9 cellular contexts compared by ENCODE assay signal in genomic region chr5:171521219-171521633, GRCh38.
DNase-seq lines count a peak whose midpoint lies in the region; ATAC-seq and TF ChIP-seq lines count a peak whose summit lies in the region.
"Had no signal": no experiment of that assay in that cellular context is flagged by ENCODE, and none has a peak within 500 bp of the region (broad histone marks: within the 10 kb centered on the region; RNA-seq: fewer than 3 reads in every experiment).

No MANE protein-coding gene starts in this region.

- 0% methylated on average over 1 of the region's 1 CpG for WGBS in mammary epithelial cell (ENCODE audit: low coverage, missing lambda C conversion rate)

- peak overlapping the region; percentile 54 for H3K4me2 ChIP-seq in mammary epithelial cell (ENCODE audit: insufficient read depth, low read depth, low read length)

- BruUV-seq in mammary epithelial cell (replicated peaks; lab: Mats Ljungman, UMichigan), result no TSS peak

- H3K27me3 Mint-ChIP-seq in CD8-positive, alpha-beta memory T cell, result peaks cover 15 to 27% of the 10 kb centered on the region in 2 donors

- H3K27ac ChIP-seq in mammary epithelial cell (ENCODE audit: insufficient read depth, low read depth, low read length) (peak overlapping the region; percentile 39), temporal lobe (ENCODE audit: low read depth, low read length) (peak overlapping the region; percentile 31)
- H3K27ac ChIP-seq in CD8-positive, alpha-beta memory T cell (ENCODE audit: low read depth, low read length), result no peak overlapping the region

- H2AFZ ChIP-seq in mammary epithelial cell (ENCODE audit: low read depth, low read length), result peak overlapping the region; percentile 71

- no peaks in the 10 kb centered on the region for H3K27me3 ChIP-seq in mammary epithelial cell (ENCODE audit: insufficient read depth, low read length)
- H3K27me3 ChIP-seq in CD8-positive, alpha-beta memory T cell (ENCODE audit: insufficient read depth, low read length, poor library complexity, severe bottlenecking), result no peaks in the 10 kb centered on the region

- no peaks in the 10 kb centered on the region for H3K36me3 Mint-ChIP-seq in CD8-positive, alpha-beta memory T cell

- dilution Hi-C loops in mammary epithelial cell (cut with HindIII; ENCODE audit: low sequenced_read_pairs), result no loop called here

- H4K20me1 ChIP-seq in mammary epithelial cell (ENCODE audit: insufficient read depth, low read length), result no peaks in the 10 kb centered on the region

- ATAC-seq in GM19351 (IDR thresholded peaks at IDR 0.05; ENCODE audit: unreplicated experiment) (no peak), GM21390 (IDR thresholded peaks at IDR 0.05; ENCODE audit: unreplicated experiment) (no peak)

- peak; percentile 89 for DNase-seq in HS-5 (ENCODE audit: low read depth)
- DNase-seq in mammary epithelial cell, result peak; percentile 76
- peak; percentile 93 for DNase-seq in islet precursor cell
- DNase-seq in DMS53 (lab: John Stamatoyannopoulos, UW), result no peak
- no peak for DNase-seq in CD8-positive, alpha-beta memory T cell
- DNase-seq: Karpas-422 had no signal

- peak in 1 of 2 donors; percentile 16 for TF ChIP-seq CTCF in mammary epithelial cell (conservative IDR thresholded peaks at IDR 0.05 in 1 of 2, IDR thresholded peaks at IDR 0.05 in 1 of 2; ENCODE audit: extremely low read depth in 1 of 2, insufficient read depth in 1 of 2, low read depth in 1 of 2, low read length in 2 of 2)

- H3K4me3 ChIP-seq in mammary epithelial cell (replicated peaks in 1 of 3; ENCODE audit: insufficient read depth in 1 of 3, low read depth in 2 of 3, low read length in 3 of 3), result no peak overlapping the region
- no peak overlapping the region for H3K4me3 ChIP-seq in CD8-positive, alpha-beta memory T cell (ENCODE audit: low read length)

- POLR2A ChIA-PET in CD8-positive, alpha-beta memory T cell (lab: Charles Lee), result no interaction called here

- no peak overlapping the region for H3K9ac ChIP-seq in mammary epithelial cell (ENCODE audit: insufficient read depth, low read length)

- in situ Hi-C loops in mammary epithelial cell (cut with MboI; ENCODE audit: low sequenced_read_pairs in 2 of 2), result no loop called here

- intact Hi-C loops in mammary epithelial cell (cut with micrococcal nuclease), result loop anchor here (5.0 kb wide), 1 partner anchor 51 kb away; no protein-coding TSS in a partner anchor

- H3K9me3 Mint-ChIP-seq in CD8-positive, alpha-beta memory T cell, result no peaks in the 10 kb centered on the region

- no peak overlapping the region for H3K27ac Mint-ChIP-seq in CD8-positive, alpha-beta memory T cell

- H3K4me1 Mint-ChIP-seq in CD8-positive, alpha-beta memory T cell, result no peaks in the 10 kb centered on the region

- H3K36me3 ChIP-seq in mammary epithelial cell (ENCODE audit: insufficient read depth, low read length), result no peaks in the 10 kb centered on the region
- no peaks in the 10 kb centered on the region for H3K36me3 ChIP-seq in CD8-positive, alpha-beta memory T cell (ENCODE audit: insufficient read depth, low read length)

- H3K79me2 ChIP-seq in mammary epithelial cell (ENCODE audit: insufficient read depth, low read length), result no peaks in the 10 kb centered on the region

- H3K9me3 ChIP-seq in mammary epithelial cell (replicated peaks; ENCODE audit: insufficient read depth, low read length), result no peaks in the 10 kb centered on the region
- H3K9me3 ChIP-seq in CD8-positive, alpha-beta memory T cell (ENCODE audit: low read length), result no peaks in the 10 kb centered on the region

- H3K4me1 ChIP-seq in mammary epithelial cell (ENCODE audit: insufficient read depth, low read length), result peaks cover 26% of the 10 kb centered on the region
- no peaks in the 10 kb centered on the region for H3K4me1 ChIP-seq in CD8-positive, alpha-beta memory T cell (ENCODE audit: insufficient read depth, low read length)

- H3K4me3 Mint-ChIP-seq in CD8-positive, alpha-beta memory T cell, result no peak overlapping the region

- CTCF ChIA-PET in mammary epithelial cell (lab: Charles Lee; ENCODE audit: low non-redundant PET), result interaction anchor here (0.6 kb wide), 1 partner anchor 66 kb away, joined by 4 read pairs; no protein-coding TSS in a partner anchor
- CTCF ChIA-PET in CD8-positive, alpha-beta memory T cell (lab: Charles Lee), result no interaction called here

Comparison
In these comparisons a context has a peak if more than half of its experiments do, and no peak if none do; other contexts are left out.
1. DNase-seq: peak in HS-5 (single experiment), mammary epithelial cell (single experiment) and islet precursor cell (single experiment); none in DMS53 (single experiment) and CD8-positive, alpha-beta memory T cell (0 of 5).